In the genomic region with DNA sequence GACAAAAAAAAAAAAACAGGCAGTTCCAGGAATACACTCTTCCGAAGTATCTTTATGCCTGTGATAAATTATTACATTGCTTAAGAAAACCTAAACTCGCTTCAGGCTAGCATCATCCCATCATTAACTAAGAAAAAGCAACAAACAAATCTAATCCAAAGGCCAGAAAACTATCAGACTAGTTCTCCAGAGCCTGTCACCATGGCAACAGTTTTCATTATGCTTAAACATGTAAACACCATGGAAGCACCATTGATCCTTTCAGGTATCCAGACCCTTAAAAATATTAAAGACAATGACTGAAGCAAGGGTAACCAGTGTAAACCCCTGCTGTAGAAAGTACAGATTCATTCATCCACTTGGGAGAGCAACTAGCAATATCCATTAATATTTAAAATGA, we compare ENCODE assay signal across 17 cellular contexts. TPM values are rescaled to one million over a fixed set of nuclear protein-coding genes. Genes with fewer than 3 reads are reported as not detected.
DNase-seq lines count a peak whose midpoint lies in the region; ATAC-seq, FAIRE-seq and TF ChIP-seq lines count a peak whose summit lies in the region.
"Had no signal": no experiment of that assay in that cellular context is flagged by ENCODE, and none has a peak within 500 bp of the region (broad histone marks: within the 10 kb centered on the region; RNA-seq: fewer than 3 reads in every experiment).

No MANE protein-coding gene starts in this region.

- H2BK20ac ChIP-seq in H9 (ENCODE audit: low read depth, low read length, poor library complexity, severe bottlenecking): no peak overlapping the region

- no peak for TF ChIP-seq RAD21 in GM12878 (IDR thresholded peaks at IDR 0.05; ENCODE audit: insufficient read depth, low read depth, low read length)

- H3K4ac ChIP-seq in H9 (ENCODE audit: low read depth, low read length): no peak overlapping the region

- no peak overlapping the region for H3K14ac ChIP-seq in H9 (ENCODE audit: insufficient read depth, low read length)

- H3K79me2 ChIP-seq in H9 (ENCODE audit: insufficient read depth, low read length): peaks cover 7% of the 10 kb centered on the region; the same call in 1 of the 2 replicates
- H3K79me2 ChIP-seq in GM12878 (ENCODE audit: control insufficient read depth, insufficient read depth, low read length): peaks cover 49% of the 10 kb centered on the region

- no peak for TF ChIP-seq EP300 in GM12878 (IDR thresholded peaks at IDR 0.05; ENCODE audit: borderline replicate concordance in 1 of 2, control insufficient read depth in 1 of 2, low read depth in 2 of 2, low read length in 2 of 2)

- H3K18ac ChIP-seq in H9 (ENCODE audit: insufficient read length, low read depth, low read length): no peak overlapping the region

- H3K4me1 ChIP-seq in H9 (ENCODE audit: insufficient read depth, low read length): no peaks in the 10 kb centered on the region; the same call in 1 of the 2 replicates
- H3K4me1 ChIP-seq in GM12878 (ENCODE audit: control insufficient read depth, insufficient read depth, low read length): peaks cover 16% of the 10 kb centered on the region

- peak overlapping the region; percentile 56 for H3K27ac Mint-ChIP-seq in activated CD4-positive, alpha-beta T cell treated with anti-CD3 and anti-CD28 coated beads for 36 hours
- H3K27ac Mint-ChIP-seq in H9: peak overlapping the region; percentile 3 to 72 (median 10); a peak in 5 of 7 replicates
- H3K27ac Mint-ChIP-seq in mesothelial cell of epicardium: peak overlapping the region; percentile 60

- H4K20me1 ChIP-seq in H9 (ENCODE audit: control insufficient read depth, insufficient read depth, insufficient read length) (no peaks in the 10 kb centered on the region), GM12878 (ENCODE audit: control insufficient read depth, insufficient read depth) (no peaks in the 10 kb centered on the region)

- DNase-seq in activated CD4-positive, alpha-beta T cell treated with anti-CD3 and anti-CD28 coated beads for 36 hours: no peak
- no peak for DNase-seq in activated CD4-positive, alpha-beta T cell treated with anti-CD3 and anti-CD28 coated beads for 48 hours
- no peak for DNase-seq in H9
- DNase-seq in GM12878 (ENCODE audit: low read depth, low spot score): no peak
- no peak for DNase-seq in mesothelial cell of epicardium (ENCODE audit: low spot score in 2 of 2, unreplicated experiment in 2 of 2)
- no peak for DNase-seq in GM19238 (ENCODE audit: insufficient read length, low spot score)
- DNase-seq in MV-4-11 (lab: John Stamatoyannopoulos, UW): no peak
- DNase-seq: cerebellar nuclear complex, heart left ventricle, islet precursor cell, midbrain, MM.1S, NCI-H2107, SHP77 treated with DMSO at 0.1 percent for 48 hours, upper lobe of left lung had no signal

- H4K5ac ChIP-seq in H9 (ENCODE audit: insufficient read length, low read depth, low read length): no peak overlapping the region

- H3K36me3 ChIP-seq in GM12878 (ENCODE audit: control insufficient read depth in 2 of 2, insufficient read depth in 2 of 2, low read length in 1 of 2): peaks cover 1 to 18% of the 10 kb centered on the region in 2 experiments; a peak in 1 of 4 replicates

- no peak for ATAC-seq in activated CD4-positive, alpha-beta T cell treated with anti-CD3 and anti-CD28 coated beads for 36 hours
- no peak for ATAC-seq in GM12878
- no peak for ATAC-seq in GM21367 (IDR thresholded peaks at IDR 0.05; ENCODE audit: unreplicated experiment)
- ATAC-seq: heart left ventricle had no signal

- H3K79me1 ChIP-seq in H9 (ENCODE audit: insufficient read depth, low read depth, low read length, poor library complexity, severe bottlenecking): peaks cover 11% of the 10 kb centered on the region

- H2BK5ac ChIP-seq in H9 (ENCODE audit: insufficient read length, low read length): no peak overlapping the region

- no peak overlapping the region for H3K56ac ChIP-seq in H9 (ENCODE audit: insufficient read length, low read depth, low read length)

- intact Hi-C loops in activated CD4-positive, alpha-beta T cell treated with anti-CD3 and anti-CD28 coated beads for 36 hours (cut with DNase I, micrococcal nuclease): no loop called here
- intact Hi-C loops in GM12878 (cut with micrococcal nuclease; ENCODE audit: unreplicated experiment): no loop called here

- H2AK5ac ChIP-seq in H9 (ENCODE audit: insufficient read length, low read length): no peak overlapping the region

- SMC1A ChIA-PET in GM12878 (lab: Charles Lee; ENCODE audit: uncharacterized antibody, unreplicated experiment): interaction anchor here (0.9 to 1.4 kb wide), 2 partner anchors 9 to 10 kb away, joined by 3 to 5 read pairs; a partner anchor contains a TSS

- H2AFZ ChIP-seq in H9 (ENCODE audit: low read length) (no peak overlapping the region), GM12878 (ENCODE audit: control insufficient read depth, low read depth, low read length) (no peak overlapping the region)

- no peak overlapping the region for H4K8ac ChIP-seq in H9 (replicated peaks; ENCODE audit: insufficient read length, low read depth, low read length)

- H3K27me3 Mint-ChIP-seq in activated CD4-positive, alpha-beta T cell treated with anti-CD3 and anti-CD28 coated beads for 36 hours: no peaks in the 10 kb centered on the region
- H3K27me3 Mint-ChIP-seq in H9 (ENCODE audit: low read depth): no peaks in the 10 kb centered on the region
- H3K27me3 Mint-ChIP-seq in mesothelial cell of epicardium (ENCODE audit: low read depth): no peaks in the 10 kb centered on the region

- no CpG with 5 or more reads among the region's 2 CpGs for WGBS in H9 (ENCODE audit: extremely low coverage, insufficient read length, low lambda C conversion rate)
- 98% methylated on average over 2 of the region's 2 CpGs for WGBS in GM12878 (ENCODE audit: insufficient coverage, insufficient replicate concordance, low lambda C conversion rate, missing lambda C conversion rate)

- H3K9me3 ChIP-seq in H9 (ENCODE audit: control insufficient read depth, low read depth, low read length) (no peaks in the 10 kb centered on the region), GM12878 (replicated peaks; ENCODE audit: control insufficient read depth, insufficient read depth, low read length) (no peaks in the 10 kb centered on the region)
- H3K9me3 ChIP-seq: heart left ventricle, upper lobe of left lung had no signal

- H3K27me3 ChIP-seq in H9 (ENCODE audit: insufficient read depth, low read length): no peaks in the 10 kb centered on the region
- H3K27me3 ChIP-seq in GM12878 (replicated peaks in 1 of 2; ENCODE audit: control insufficient read depth in 2 of 2, insufficient read depth in 2 of 2, low read length in 1 of 2): no peaks in the 10 kb centered on the region
- H3K27me3 ChIP-seq: heart left ventricle, upper lobe of left lung had no signal

- H3K4me3 Mint-ChIP-seq in activated CD4-positive, alpha-beta T cell treated with anti-CD3 and anti-CD28 coated beads for 36 hours: peak overlapping the region; percentile 37
- H3K4me3 Mint-ChIP-seq in H9 (no peak overlapping the region), mesothelial cell of epicardium (no peak overlapping the region)

- peaks cover 71% of the 10 kb centered on the region for H3K4me1 Mint-ChIP-seq in activated CD4-positive, alpha-beta T cell treated with anti-CD3 and anti-CD28 coated beads for 36 hours
- H3K4me1 Mint-ChIP-seq in H9: peaks cover 3 to 4% of the 10 kb centered on the region in 2 experiments; a peak in 1 of 4 replicates
- no peaks in the 10 kb centered on the region for H3K4me1 Mint-ChIP-seq in mesothelial cell of epicardium

- H3T11ph ChIP-seq in H9 (ENCODE audit: low read length): no peak overlapping the region

- FAIRE-seq in GM12878 (lab: Jason Lieb, UNC): no peak
- FAIRE-seq: TTC549 had no signal

- peaks cover 62% of the 10 kb centered on the region for H3K36me3 Mint-ChIP-seq in activated CD4-positive, alpha-beta T cell treated with anti-CD3 and anti-CD28 coated beads for 36 hours (ENCODE audit: low read depth)
- H3K36me3 Mint-ChIP-seq in H9 (ENCODE audit: insufficient read depth in 1 of 3, low read depth in 3 of 3): peaks cover 8 to 14% (median 9%) of the 10 kb centered on the region in 3 experiments; a peak in 6 of 7 replicates
- H3K36me3 Mint-ChIP-seq in mesothelial cell of epicardium: peaks cover 13% of the 10 kb centered on the region

- H2BK15ac ChIP-seq in H9 (ENCODE audit: low read depth, low read length): no peak overlapping the region

- H3K9ac ChIP-seq in H9 (ENCODE audit: extremely low read depth, insufficient read length, low read length) (no peak overlapping the region), GM12878 (ENCODE audit: control insufficient read depth, insufficient read depth, low read length) (no peak overlapping the region)

- H2BK12ac ChIP-seq in H9 (ENCODE audit: insufficient read length, low read depth, low read length): no peak overlapping the region

- no TSS peak for BruUV-seq in GM12878 (replicated peaks; lab: Mats Ljungman, UMichigan)

- in situ Hi-C loops in GM12878 (cut with MboI): loop anchor here (5.0 kb wide), 1 partner anchor 278 kb away; no protein-coding TSS in a partner anchor

- H3K27ac ChIP-seq in H9 (ENCODE audit: insufficient read length, low read depth, low read length): no peak overlapping the region
- no peak overlapping the region for H3K27ac ChIP-seq in GM12878 (ENCODE audit: control insufficient read depth, insufficient read depth)
- H3K27ac ChIP-seq: heart left ventricle, upper lobe of left lung had no signal

- CTCF ChIA-PET in activated CD4-positive, alpha-beta T cell treated with anti-CD3 and anti-CD28 coated beads for 36 hours (lab: Charles Lee): interaction anchor here (0.7 to 1.5 kb wide), 6 partner anchors 8 to 187 kb away, joined by 3 to 5 read pairs (median 3); a partner anchor contains a TSS
- CTCF ChIA-PET in GM12878 (lab: Yijun Ruan, JAX): interaction anchor here (0.7 to 1.3 kb wide), 2 partner anchors 78 to 274 kb away, joined by 3 to 4 read pairs; no protein-coding TSS in a partner anchor

- H3K23me2 ChIP-seq in H9 (ENCODE audit: insufficient read length, low read depth, low read length, poor library complexity, severe bottlenecking): no peaks in the 10 kb centered on the region

- RAD21 ChIA-PET in GM12878 (lab: Charles Lee; ENCODE audit: unreplicated experiment): interaction anchor here (0.8 kb wide), 1 partner anchor 65 kb away, joined by 5 read pairs; a partner anchor contains a TSS

- POLR2A ChIA-PET in activated CD4-positive, alpha-beta T cell treated with anti-CD3 and anti-CD28 coated beads for 36 hours (lab: Charles Lee): no interaction called here
- POLR2A ChIA-PET in GM12878 (lab: Charles Lee): interaction anchor here (0.7 kb wide), 2 partner anchors 13 to 20 kb away, joined by 3 read pairs; no protein-coding TSS in a partner anchor

- H3K4me3 ChIP-seq in GM12878: no peak overlapping the region
- H3K4me3 ChIP-seq: heart left ventricle, upper lobe of left lung had no signal

- H2BK120ac ChIP-seq in H9 (ENCODE audit: low read depth, low read length, poor library complexity, severe bottlenecking): no peak overlapping the region

- H3K4me2 ChIP-seq in H9 (ENCODE audit: insufficient read depth, insufficient read length, low read length): no peak overlapping the region
- no peak overlapping the region for H3K4me2 ChIP-seq in GM12878 (ENCODE audit: control insufficient read depth, insufficient read depth)

- H4K91ac ChIP-seq in H9 (ENCODE audit: insufficient read length, low read depth, low read length): no peak overlapping the region

- no peak for TF ChIP-seq CTCF in H9 (conservative IDR thresholded peaks at IDR 0.05)
- no peak for TF ChIP-seq CTCF in GM12878 (IDR thresholded peaks at IDR 0.05 in 2 of 3, conservative IDR thresholded peaks at IDR 0.05 in 1 of 3; ENCODE audit: control insufficient read depth in 2 of 3, extremely low read depth in 1 of 3, insufficient read depth in 1 of 3, low read depth in 3 of 3, low read length in 3 of 3)
- TF ChIP-seq CTCF in mesothelial cell of epicardium (IDR thresholded peaks at IDR 0.05; ENCODE audit: unreplicated experiment): no peak

- no peak overlapping the region for H3K23ac ChIP-seq in H9 (ENCODE audit: insufficient read length, low read depth, low read length)

- no peaks in the 10 kb centered on the region for H3K9me3 Mint-ChIP-seq in activated CD4-positive, alpha-beta T cell treated with anti-CD3 and anti-CD28 coated beads for 36 hours (ENCODE audit: low read depth)
- H3K9me3 Mint-ChIP-seq in H9 (no peaks in the 10 kb centered on the region), mesothelial cell of epicardium (no peaks in the 10 kb centered on the region)

- TF ChIP-seq POLR2A in GM12878 (IDR thresholded peaks at IDR 0.05; ENCODE audit: low read depth, low read length): no peak

RNA-seq across cellular contexts. Expression of a gene that starts 9.8 kb away (rescaled TPM):
- 100 to 1,000 TPM; 265 to 302 TPM for total RNA-seq in activated CD4-positive, alpha-beta T cell treated with anti-CD3 and anti-CD28 coated beads for 36 hours
- total RNA-seq in H9 (2021) (127 TPM in 2 replicates), GM12878 (2014; rRNA removed) (248 and 269 TPM in 2 replicates), GM12878 (2014; rRNA removed; fragmentation: Illumina TruSeq; extraction: Trizol) (210 and 218 TPM in 2 replicates), GM12878 (2021) (161 and 169 TPM in 2 replicates), mesothelial cell of epicardium (140 to 141 TPM (median 141 TPM) in 3 replicates)
- 77.8 and 78.3 TPM in 2 replicates for total RNA-seq in GM12878 (2013; cell fraction: nucleolus; rRNA removed)
- polyA plus RNA-seq in GM12878 (2011; ENCODE audit: low read depth): 154 TPM
- polyA plus RNA-seq in GM12878 (2011; rRNA removed) (302 and 306 TPM in 2 replicates), GM12878 (2014; fragmentation: Illumina TruSeq; extraction: Trizol) (306 and 315 TPM in 2 replicates), GM12878 (2014; fragmentation: Nextera tagmentation; extraction: Ambion mirVana) (100 to 1,000 TPM; 711 to 920 TPM), GM12878 (2014; rRNA removed) (294 and 324 TPM in 2 replicates), GM12878 (2016; fragmentation: Nextera tagmentation; extraction: Ambion mirVana) (100 to 1,000 TPM; 604 to 609 TPM)
- 434 and 580 TPM in 2 replicates for polyA plus RNA-seq in GM12878 (2011; cell fraction: cytosol; rRNA removed)
- polyA plus RNA-seq in GM12878 (2011; cell fraction: nucleus; rRNA removed): 112 and 139 TPM in 2 replicates
- polyA plus RNA-seq in GM12878 (2012): 237 and 253 TPM in 2 replicates
- polyA minus RNA-seq in GM12878 (2011; rRNA and poly(A)+ RNA removed): 104 and 162 TPM in 2 replicates
- polyA minus RNA-seq in GM12878 (2011; cell fraction: cytosol; rRNA and poly(A)+ RNA removed): 33.4 and 47.1 TPM in 2 replicates
- polyA minus RNA-seq in GM12878 (2011; cell fraction: nucleus; rRNA and poly(A)+ RNA removed): 42.2 and 59.7 TPM in 2 replicates

RNA-seq across cellular contexts. Expression of a gene that starts 18.9 kb away (rescaled TPM):
- 10 to 100 TPM in 1 of 2 experiments, 1 to 10 TPM in 1; 8.3 to 10.5 TPM for total RNA-seq in activated CD4-positive, alpha-beta T cell treated with anti-CD3 and anti-CD28 coated beads for 36 hours
- 21.8 and 23.5 TPM in 2 replicates for total RNA-seq in H9 (2021)
- 21.4 and 23.0 TPM in 2 replicates for total RNA-seq in GM12878 (2013; cell fraction: nucleolus; rRNA removed)
- total RNA-seq in GM12878 (2014; rRNA removed): 4.7 and 5.6 TPM in 2 replicates
- total RNA-seq in GM12878 (2014; rRNA removed; fragmentation: Illumina TruSeq; extraction: Trizol): 4.7 and 5.4 TPM in 2 replicates
- total RNA-seq in GM12878 (2021): 10.2 and 15.1 TPM in 2 replicates
- polyA plus RNA-seq in GM12878 (2011; ENCODE audit: low read depth): 10.5 TPM
- 17.4 and 28.7 TPM in 2 replicates for polyA plus RNA-seq in GM12878 (2011; rRNA removed)
- polyA plus RNA-seq in GM12878 (2011; cell fraction: cytosol; rRNA removed): 33.7 and 34.0 TPM in 2 replicates
- 19.1 and 31.7 TPM in 2 replicates for polyA plus RNA-seq in GM12878 (2011; cell fraction: nucleus; rRNA removed)
- polyA plus RNA-seq in GM12878 (2012): 10.8 and 15.4 TPM in 2 replicates
- 10.6 and 12.9 TPM in 2 replicates for polyA plus RNA-seq in GM12878 (2014; fragmentation: Illumina TruSeq; extraction: Trizol)
- 1 to 10 TPM; 7.7 to 7.9 TPM for polyA plus RNA-seq in GM12878 (2014; fragmentation: Nextera tagmentation; extraction: Ambion mirVana)
- 10.5 and 11.5 TPM in 2 replicates for polyA plus RNA-seq in GM12878 (2014; rRNA removed)
- polyA plus RNA-seq in GM12878 (2016; fragmentation: Nextera tagmentation; extraction: Ambion mirVana): 10 to 100 TPM; 12.6 to 14.3 TPM
- polyA minus RNA-seq in GM12878 (2011; rRNA and poly(A)+ RNA removed): 25.3 and 34.6 TPM in 2 replicates
- 6.5 and 7.5 TPM in 2 replicates for polyA minus RNA-seq in GM12878 (2011; cell fraction: cytosol; rRNA and poly(A)+ RNA removed)
- 11.6 and 12.0 TPM in 2 replicates for polyA minus RNA-seq in GM12878 (2011; cell fraction: nucleus; rRNA and poly(A)+ RNA removed)
- 28.2 to 29.3 TPM (median 28.4 TPM) in 3 replicates for total RNA-seq in mesothelial cell of epicardium

Comparison
In these comparisons a context has a peak if more than half of its experiments do, and no peak if none do; other contexts are left out.
1. H3K27ac Mint-ChIP-seq: peak in every context shown above with its lines; median percentile 60 in mesothelial cell of epicardium; 56 in activated CD4-positive, alpha-beta T cell treated with anti-CD3 and anti-CD28 coated beads for 36 hours; 10 in H9.